Comparison of ENCODE assay signal across 15 cellular contexts in genomic region chr2:171025199-171025598, GRCh38.
DNase-seq lines count a peak whose midpoint lies in the region; ATAC-seq and TF ChIP-seq lines count a peak whose summit lies in the region.
"Had no signal": no experiment of that assay in that cellular context is flagged by ENCODE, and none has a peak within 500 bp of the region (broad histone marks: within the 10 kb centered on the region; RNA-seq: fewer than 3 reads in every experiment).

No MANE protein-coding gene starts in this region.

- CTCF ChIA-PET in Caco-2 (lab: Charles Lee): no interaction called here
- CTCF ChIA-PET in GM10248 (lab: Yijun Ruan, JAX): interaction anchor here (1.5 kb wide), 1 partner anchor 62 kb away, joined by 3 read pairs; no protein-coding TSS in a partner anchor

- peak overlapping the region; percentile 4 for H3K4me2 ChIP-seq in hepatocyte

- BruUV-seq in Caco-2 (replicated peaks; lab: Mats Ljungman, UMichigan): no TSS peak

- H3K4me3 ChIP-seq in Caco-2 (ENCODE audit: low read depth, low read length) (no peak overlapping the region), hepatocyte (no peak overlapping the region)

- H3K4me1 ChIP-seq in Caco-2 (peaks cover 28% of the 10 kb centered on the region), hepatocyte (ENCODE audit: insufficient read depth) (peaks cover 11% of the 10 kb centered on the region)

- intact Hi-C loops in Caco-2 (cut with micrococcal nuclease; ENCODE audit: unreplicated experiment): no loop called here
- intact Hi-C loops in posterior cingulate gyrus (cut with DNase I): no loop called here

- no peak overlapping the region for H3K27ac ChIP-seq in hepatocyte

- H3K27me3 ChIP-seq in Caco-2 (replicated peaks; ENCODE audit: control insufficient read depth, insufficient read depth, low read length) (no peaks in the 10 kb centered on the region), hepatocyte (no peaks in the 10 kb centered on the region)

- peaks cover 31% of the 10 kb centered on the region for H3K4me1 Mint-ChIP-seq in Caco-2 (ENCODE audit: low read depth, unreplicated experiment)
- no peaks in the 10 kb centered on the region for H3K4me1 Mint-ChIP-seq in nephron
- peaks cover 0 to 3% of the 10 kb centered on the region in 2 donors for H3K4me1 Mint-ChIP-seq in natural killer cell treated with Interleukin-12 subunit alpha and Interleukin-12 subunit beta and Interleukin-15 and Interleukin-18, amount 100 ng/mL, for 72 hours (ENCODE audit: low read depth in 2 of 2)
- H3K4me1 Mint-ChIP-seq: B cell had no signal

- H3K36me3 ChIP-seq in Caco-2 (ENCODE audit: control insufficient read depth, insufficient read depth, low read length): peaks cover 2% of the 10 kb centered on the region; the same call in 1 of the 2 replicates
- H3K36me3 ChIP-seq in hepatocyte (replicated peaks; ENCODE audit: insufficient read depth, low read depth): no peaks in the 10 kb centered on the region

- no peaks in the 10 kb centered on the region for H3K79me2 ChIP-seq in hepatocyte

- H3K27ac Mint-ChIP-seq in Caco-2 (ENCODE audit: unreplicated experiment): no peak overlapping the region
- peak overlapping the region in 2 of 3 experiments; percentile 32 to 45 for H3K27ac Mint-ChIP-seq in nephron
- H3K27ac Mint-ChIP-seq in natural killer cell treated with Interleukin-12 subunit alpha and Interleukin-12 subunit beta and Interleukin-15 and Interleukin-18, amount 100 ng/mL, for 72 hours: no peak overlapping the region
- H3K27ac Mint-ChIP-seq: B cell had no signal

- no peaks in the 10 kb centered on the region for H3K9me3 ChIP-seq in Caco-2
- no peaks in the 10 kb centered on the region for H3K9me3 ChIP-seq in hepatocyte (ENCODE audit: low read depth)

- H3K4me3 Mint-ChIP-seq in Caco-2 (ENCODE audit: unreplicated experiment) (peak overlapping the region; percentile 23), nephron (no peak overlapping the region)
- no peak overlapping the region for H3K4me3 Mint-ChIP-seq in natural killer cell treated with Interleukin-12 subunit alpha and Interleukin-12 subunit beta and Interleukin-15 and Interleukin-18, amount 100 ng/mL, for 72 hours
- H3K4me3 Mint-ChIP-seq: B cell; CD4-positive, alpha-beta memory T cell had no signal

- 56% methylated on average over 2 of the region's 2 CpGs for WGBS in hepatocyte (ENCODE audit: low lambda C conversion rate, missing lambda C conversion rate)

- TF ChIP-seq CTCF in Caco-2 (IDR thresholded peaks at IDR 0.05; ENCODE audit: insufficient read depth in 1 of 2, low read depth in 1 of 2, low read length in 1 of 2, severe bottlenecking in 1 of 2, unreplicated experiment in 1 of 2) (no peak), hepatocyte (IDR thresholded peaks at IDR 0.05; ENCODE audit: poor library complexity) (no peak), nephron (IDR thresholded peaks at IDR 0.05; ENCODE audit: unreplicated experiment in 3 of 3) (no peak), GM10248 (IDR thresholded peaks at IDR 0.05; ENCODE audit: control extremely low read depth, extremely low read depth, low read depth, missing control alignments) (no peak)

- no peaks in the 10 kb centered on the region for H3K27me3 Mint-ChIP-seq in Caco-2 (ENCODE audit: insufficient read depth, unreplicated experiment)
- H3K27me3 Mint-ChIP-seq in nephron (ENCODE audit: low read depth): no peaks in the 10 kb centered on the region
- no peaks in the 10 kb centered on the region for H3K27me3 Mint-ChIP-seq in natural killer cell treated with Interleukin-12 subunit alpha and Interleukin-12 subunit beta and Interleukin-15 and Interleukin-18, amount 100 ng/mL, for 72 hours
- H3K27me3 Mint-ChIP-seq: B cell; CD4-positive, alpha-beta memory T cell had no signal

- H4K20me1 ChIP-seq in hepatocyte (ENCODE audit: insufficient read depth, poor library complexity, severe bottlenecking): no peaks in the 10 kb centered on the region

- H3K9me3 Mint-ChIP-seq in Caco-2 (ENCODE audit: unreplicated experiment): no peaks in the 10 kb centered on the region
- H3K9me3 Mint-ChIP-seq in nephron: no peaks in the 10 kb centered on the region
- no peaks in the 10 kb centered on the region for H3K9me3 Mint-ChIP-seq in natural killer cell treated with Interleukin-12 subunit alpha and Interleukin-12 subunit beta and Interleukin-15 and Interleukin-18, amount 100 ng/mL, for 72 hours
- H3K9me3 Mint-ChIP-seq: CD4-positive, alpha-beta memory T cell had no signal

- DNase-seq in Caco-2 (peak in 1 of 2 experiments; percentile 10), HT-29 (ENCODE audit: low spot score) (peak; percentile 22), hepatocyte (ENCODE audit: low spot score) (no peak), posterior cingulate gyrus (no peak), GM10248 (ENCODE audit: extremely low spot score) (no peak), NCI-H82 treated with DMSO at 0.1 percent for 48 hours (lab: John Stamatoyannopoulos, UW; ENCODE audit: unreplicated experiment) (no peak)
- no peak for DNase-seq in natural killer cell treated with Interleukin-12 subunit alpha and Interleukin-12 subunit beta and Interleukin-15 and Interleukin-18, amount 100 ng/mL, for 72 hours (ENCODE audit: low spot score)
- DNase-seq: C1 segment of cervical spinal cord; CD4-positive, alpha-beta memory T cell; COR-L47; DND-41; GF-D8; HCEC 1CT had no signal

- no peak for ATAC-seq in natural killer cell treated with Interleukin-12 subunit alpha and Interleukin-12 subunit beta and Interleukin-15 and Interleukin-18, amount 100 ng/mL, for 72 hours

- H2AFZ ChIP-seq in hepatocyte: no peak overlapping the region

- H3K36me3 Mint-ChIP-seq in Caco-2 (ENCODE audit: insufficient read depth, unreplicated experiment): peaks cover 28% of the 10 kb centered on the region
- peaks cover 41% of the 10 kb centered on the region for H3K36me3 Mint-ChIP-seq in nephron (ENCODE audit: low read depth)
- H3K36me3 Mint-ChIP-seq in natural killer cell treated with Interleukin-12 subunit alpha and Interleukin-12 subunit beta and Interleukin-15 and Interleukin-18, amount 100 ng/mL, for 72 hours: peaks cover 11% of the 10 kb centered on the region

- POLR2A ChIA-PET in Caco-2 (lab: Charles Lee) (no interaction called here), GM10248 (lab: Yijun Ruan, JAX) (no interaction called here)

- H3K9me2 ChIP-seq in hepatocyte (replicated peaks; ENCODE audit: insufficient read depth): no peaks in the 10 kb centered on the region

Comparison
In these comparisons a context has a peak if more than half of its experiments do, and no peak if none do; other contexts are left out.
1. H3K27ac Mint-ChIP-seq: peak in nephron (2 of 3); none in Caco-2 (single experiment) and natural killer cell treated with Interleukin-12 subunit alpha and Interleukin-12 subunit beta and Interleukin-15 and Interleukin-18, amount 100 ng/mL, for 72 hours (0 of 2).